ENCODE assay signal across 23 cellular contexts in the genomic region with DNA sequence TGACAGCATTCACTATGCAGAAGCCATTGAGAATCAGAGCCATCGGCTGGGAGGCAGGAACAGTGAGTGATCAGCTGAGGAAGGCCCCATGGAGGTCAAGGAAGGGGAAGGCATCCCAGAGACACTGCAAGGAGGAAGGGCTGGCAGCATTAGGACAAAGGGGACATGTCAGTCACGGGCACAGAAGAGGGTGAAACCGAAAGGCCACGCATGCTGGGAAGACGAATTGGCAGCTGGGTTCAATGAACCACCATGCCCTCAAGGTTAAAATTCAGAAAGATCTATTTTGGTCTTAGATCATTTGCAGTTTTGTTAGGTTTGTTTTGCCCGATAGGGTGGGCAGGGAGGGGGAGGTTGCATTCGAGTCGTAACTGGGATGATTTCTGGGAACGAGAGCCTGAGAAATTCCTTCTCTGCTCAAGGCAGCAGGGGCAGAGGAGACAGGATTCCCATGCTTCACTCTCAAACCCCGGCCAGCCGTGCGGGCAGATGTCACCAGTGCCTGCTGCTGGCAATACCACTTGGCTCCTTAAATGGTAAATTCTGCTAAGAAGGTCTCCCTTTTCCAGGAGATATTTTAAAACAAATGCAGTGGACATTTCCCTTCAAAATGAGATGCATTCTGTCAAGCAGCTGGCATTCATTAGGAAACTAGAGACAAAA. TPM values are rescaled to one million over a fixed set of nuclear protein-coding genes. Genes with fewer than 3 reads are reported as not detected.
DNase-seq lines count a peak whose midpoint lies in the region; ATAC-seq and TF ChIP-seq lines count a peak whose summit lies in the region.
"Had no signal": no experiment of that assay in that cellular context is flagged by ENCODE, and none has a peak within 500 bp of the region (broad histone marks: within the 10 kb centered on the region; RNA-seq: fewer than 3 reads in every experiment).

No MANE protein-coding gene starts in this region.

- peak overlapping the region; percentile 65 for H3K27ac Mint-ChIP-seq in chondrocyte (ENCODE audit: unreplicated experiment)
- H3K27ac Mint-ChIP-seq: activated naive CD4-positive, alpha-beta T cell treated with anti-CD3 and anti-CD28 coated beads, Interleukin-2, amount 10 ng/mL, durations not matched to agents 7 days and 5 days; activated T-cell treated with anti-CD3 and anti-CD28 coated beads, Interleukin-2, amount 50 U/mL, for 72 hours; stimulated activated naive CD8-positive, alpha-beta T cell treated with anti-CD3 and anti-CD28 coated beads, Interleukin-15, Interleukin-2, amounts not matched to agents 100 ng/mL and 50 ng/mL, for 24 hours had no signal

- TF ChIP-seq POLR2A in Peyer's patch (IDR thresholded peaks at IDR 0.05) (no peak), right lobe of liver (IDR thresholded peaks at IDR 0.05) (no peak)

- peaks cover 0 to 13% (median 1%) of the 10 kb centered on the region in 4 donors for H3K4me1 ChIP-seq in Peyer's patch
- peaks cover 0 to 24% (median 1%) of the 10 kb centered on the region in 4 donors for H3K4me1 ChIP-seq in right lobe of liver
- peaks cover 14 to 79% of the 10 kb centered on the region in 2 donors for H3K4me1 ChIP-seq in thoracic aorta (ENCODE audit: control insufficient read depth in 1 of 2, low read depth in 2 of 2)

- H3K9me3 Mint-ChIP-seq in chondrocyte (ENCODE audit: low read depth) = no peaks in the 10 kb centered on the region
- H3K9me3 Mint-ChIP-seq: activated naive CD4-positive, alpha-beta T cell treated with anti-CD3 and anti-CD28 coated beads, Interleukin-2, amount 10 ng/mL, durations not matched to agents 7 days and 5 days; activated T-cell treated with anti-CD3 and anti-CD28 coated beads, Interleukin-2, amount 50 U/mL, for 72 hours; naive B cell; stimulated activated naive CD8-positive, alpha-beta T cell treated with anti-CD3 and anti-CD28 coated beads, Interleukin-15, Interleukin-2, amounts not matched to agents 100 ng/mL and 50 ng/mL, for 24 hours had no signal

- intact Hi-C loops in right lobe of liver (cut with DNase I) = loop anchor here in 1 of 2 donors (10.0 kb wide), 1 partner anchor 154 kb away; no protein-coding TSS in a partner anchor

- peak overlapping the region in 2 of 4 donors; percentile 23 to 43 for H3K4me3 ChIP-seq in Peyer's patch
- no peak overlapping the region for H3K4me3 ChIP-seq in right lobe of liver
- H3K4me3 ChIP-seq in thoracic aorta = no peak overlapping the region
- H3K4me3 ChIP-seq: heart right ventricle, lower lobe of right lung, psoas muscle, smooth muscle cell had no signal

- 53% methylated on average over 12 of the region's 12 CpGs for WGBS in right lobe of liver (ENCODE audit: insufficient coverage, low coverage, low lambda C conversion rate, missing lambda C conversion rate)

- no peaks in the 10 kb centered on the region for H3K27me3 ChIP-seq in Peyer's patch
- no peaks in the 10 kb centered on the region for H3K27me3 ChIP-seq in right lobe of liver
- no peaks in the 10 kb centered on the region for H3K27me3 ChIP-seq in thoracic aorta (replicated peaks; ENCODE audit: insufficient read depth)
- H3K27me3 ChIP-seq: upper lobe of left lung had no signal

- peak; percentile 35 to 53 (median 44) for ATAC-seq in right lobe of liver
- no peak for ATAC-seq in thoracic aorta (ENCODE audit: insufficient number of reproducible peaks, low FRiP score, low read depth)
- ATAC-seq: activated T-cell treated with anti-CD3 and anti-CD28 coated beads, Interleukin-2, amount 50 U/mL, for 72 hours; lower lobe of right lung; psoas muscle; SK-N-SH treated with all-trans-retinoic acid at 6 μM for 48 hours had no signal

- H3K36me3 ChIP-seq in Peyer's patch (no peaks in the 10 kb centered on the region), right lobe of liver (no peaks in the 10 kb centered on the region), thoracic aorta (no peaks in the 10 kb centered on the region)
- H3K36me3 ChIP-seq: heart right ventricle, lower lobe of right lung, upper lobe of left lung had no signal

- TF ChIP-seq CTCF in Peyer's patch (IDR thresholded peaks at IDR 0.05) (no peak), chondrocyte (IDR thresholded peaks at IDR 0.05) (no peak), right lobe of liver (IDR thresholded peaks at IDR 0.05) (no peak), thoracic aorta (IDR thresholded peaks at IDR 0.05) (no peak)

- H3K4me1 Mint-ChIP-seq in chondrocyte (ENCODE audit: low read depth) = peaks cover 34% of the 10 kb centered on the region

- H3K27ac ChIP-seq in Peyer's patch (peak overlapping the region in 3 of 4 donors; percentile 72 to 99 (median 95)), right lobe of liver (peak overlapping the region in 1 of 3 donors; percentile 27), thoracic aorta (peak overlapping the region; percentile 76 to 77)
- H3K27ac ChIP-seq: lower lobe of right lung had no signal

- H3K36me3 Mint-ChIP-seq in chondrocyte (ENCODE audit: low read depth) = no peaks in the 10 kb centered on the region
- H3K36me3 Mint-ChIP-seq: activated naive CD4-positive, alpha-beta T cell treated with anti-CD3 and anti-CD28 coated beads, Interleukin-2, amount 10 ng/mL, durations not matched to agents 7 days and 5 days; naive B cell had no signal

- H3K4me3 Mint-ChIP-seq in chondrocyte (ENCODE audit: unreplicated experiment) = no peak overlapping the region
- H3K4me3 Mint-ChIP-seq: activated naive CD4-positive, alpha-beta T cell treated with anti-CD3 and anti-CD28 coated beads, Interleukin-2, amount 10 ng/mL, durations not matched to agents 7 days and 5 days; activated T-cell treated with anti-CD3 and anti-CD28 coated beads, Interleukin-2, amount 50 U/mL, for 72 hours; stimulated activated naive CD8-positive, alpha-beta T cell treated with anti-CD3 and anti-CD28 coated beads, Interleukin-15, Interleukin-2, amounts not matched to agents 100 ng/mL and 50 ng/mL, for 24 hours had no signal

- H3K27me3 Mint-ChIP-seq in chondrocyte (ENCODE audit: low read depth) = no peaks in the 10 kb centered on the region

- H3K9me3 ChIP-seq in Peyer's patch (no peaks in the 10 kb centered on the region), right lobe of liver (no peaks in the 10 kb centered on the region), thoracic aorta (no peaks in the 10 kb centered on the region)
- H3K9me3 ChIP-seq: heart right ventricle, lower lobe of right lung, psoas muscle, upper lobe of left lung had no signal

- DNase-seq in Peyer's patch (no peak), chondrocyte (ENCODE audit: low spot score) (peak; percentile 56), right lobe of liver (peak in 1 of 3 donors; percentile 45), thoracic aorta (ENCODE audit: low spot score) (no peak), DMS79 treated with DMSO at 0.1 percent for 48 hours (lab: John Stamatoyannopoulos, UW) (no peak)
- no peak for DNase-seq in activated CD4-positive, alpha-beta T cell treated with anti-CD3 and anti-CD28 coated beads for 1 hour
- DNase-seq in activated CD4-positive, alpha-beta T cell treated with anti-CD3 and anti-CD28 coated beads, Interleukin-2, amount 50 U/mL, for 48 hours = no peak
- DNase-seq: activated CD4-positive, CD25-positive, alpha-beta regulatory T cell treated with anti-CD3 and anti-CD28 coated beads, Interleukin-2, amount 50 U/mL, for 72 hours; activated naive CD4-positive, alpha-beta T cell treated with anti-CD3 and anti-CD28 coated beads, Interleukin-2, amount 10 ng/mL, durations not matched to agents 7 days and 5 days; activated T-cell treated with anti-CD3 and anti-CD28 coated beads, Interleukin-2, amount 50 U/mL, for 72 hours; anterior cingulate cortex; heart right ventricle; naive B cell; NCI-H187; NCI-H226; stimulated activated CD4-positive, alpha-beta T cell treated with anti-CD3 and anti-CD28 coated beads, Interleukin-4, amount 100 ng/mL, for 1 hour; T-helper 9 cell; upper lobe of left lung had no signal

RNA-seq across cellular contexts. Expression of a gene that starts 57.7 kb away (rescaled TPM):
- total RNA-seq in Peyer's patch (10 to 100 TPM; 28.1 to 80.9 (median 61.2) TPM), chondrocyte (13.8 to 14.9 TPM (median 14.0 TPM) in 3 replicates), right lobe of liver (100 to 1,000 TPM in 1 of 6 experiments, 10 to 100 TPM in 5; 19.7 to 117 (median 64.7) TPM), thoracic aorta (10 to 100 TPM; 15.8 to 16.0 TPM)
